ENCODE assay signal across 17 cellular contexts in genomic region chr12:25645421-25645820, GRCh38.
A peak's percentile ranks its signal among the peaks of the same experiment; 100 is the strongest.
DNase-seq lines count a peak whose midpoint lies in the region; ATAC-seq, FAIRE-seq and TF ChIP-seq lines count a peak whose summit lies in the region.
"Had no signal": no experiment of that assay in that cellular context is flagged by ENCODE, and none has a peak within 500 bp of the region (broad histone marks: within the 10 kb centered on the region; RNA-seq: fewer than 3 reads in every experiment).

No MANE protein-coding gene starts in this region.

- H3K36me3 ChIP-seq in mesenchymal stem cell (ENCODE audit: control insufficient read depth in 1 of 2, insufficient read depth in 2 of 2, low read depth in 1 of 2, low read length in 2 of 2), result no peaks in the 10 kb centered on the region
- H3K36me3 ChIP-seq: HAP-1 had no signal

- H3K14ac ChIP-seq in mesenchymal stem cell (ENCODE audit: low read length in 2 of 2), result no peak overlapping the region

- no peak overlapping the region for H3K4ac ChIP-seq in mesenchymal stem cell (ENCODE audit: low read depth in 1 of 2, low read length in 2 of 2)

- H3K18ac ChIP-seq in mesenchymal stem cell (ENCODE audit: low read depth in 1 of 2, low read length in 2 of 2), result no peak overlapping the region

- no peak overlapping the region for H2AK5ac ChIP-seq in mesenchymal stem cell (ENCODE audit: low read length, severe bottlenecking)

- no peak overlapping the region for H4K91ac ChIP-seq in mesenchymal stem cell (ENCODE audit: low read length)

- intact Hi-C loops in left colon (cut with DNase I, micrococcal nuclease), result no loop called here

- peaks cover 3% of the 10 kb centered on the region for H3K27me3 Mint-ChIP-seq in brain
- H3K27me3 Mint-ChIP-seq: B cell; CD4-positive, CD25-positive, alpha-beta regulatory T cell; CD8-positive, alpha-beta memory T cell; IgD-negative memory B cell had no signal

- H3K4me3 Mint-ChIP-seq in brain, result no peak overlapping the region
- H3K4me3 Mint-ChIP-seq: B cell; CD4-positive, CD25-positive, alpha-beta regulatory T cell; CD8-positive, alpha-beta memory T cell; IgD-negative memory B cell had no signal

- H2BK120ac ChIP-seq in mesenchymal stem cell (ENCODE audit: low read depth, low read length), result no peak overlapping the region

- H3K9me3 Mint-ChIP-seq in brain, result no peaks in the 10 kb centered on the region
- H3K9me3 Mint-ChIP-seq: CD8-positive, alpha-beta memory T cell; IgD-negative memory B cell had no signal

- peak overlapping the region; percentile 74 for H3K9ac ChIP-seq in mesenchymal stem cell (ENCODE audit: low read length)
- H3K9ac ChIP-seq: GM23248 had no signal

- WGBS in mesenchymal stem cell, result 91% methylated on average over 4 of the region's 4 CpGs

- H3K27ac ChIP-seq in mesenchymal stem cell (ENCODE audit: low read length, poor library complexity, severe bottlenecking), result no peak overlapping the region
- H3K27ac ChIP-seq: GM23248 had no signal

- TF ChIP-seq CTCF in brain (conservative IDR thresholded peaks at IDR 0.05), result no peak

- H3K36me3 Mint-ChIP-seq in brain, result no peaks in the 10 kb centered on the region
- H3K36me3 Mint-ChIP-seq: CD4-positive, CD25-positive, alpha-beta regulatory T cell; CD8-positive, alpha-beta memory T cell; IgD-negative memory B cell had no signal

- no peak overlapping the region for H2BK5ac ChIP-seq in mesenchymal stem cell (ENCODE audit: low read depth, low read length, poor library complexity, severe bottlenecking)

- no peak overlapping the region for H4K8ac ChIP-seq in mesenchymal stem cell (ENCODE audit: low read length)

- no peak overlapping the region for H3K4me3 ChIP-seq in mesenchymal stem cell (ENCODE audit: insufficient read depth in 1 of 2, low read depth in 1 of 2, low read length in 2 of 2)
- H3K4me3 ChIP-seq: GM23248, HAP-1 had no signal

- H3K79me1 ChIP-seq in mesenchymal stem cell (replicated peaks; ENCODE audit: low read length, poor library complexity, severe bottlenecking), result no peaks in the 10 kb centered on the region

- no peak overlapping the region for H2AFZ ChIP-seq in mesenchymal stem cell (ENCODE audit: low read depth, low read length)
- H2AFZ ChIP-seq: GM23248 had no signal

- FAIRE-seq in HTR-8/SVneo (lab: Jason Lieb, UNC), result peak; percentile 60
- FAIRE-seq: GM12892, GM18507 had no signal

- peak overlapping the region in 3 of 5 experiments; percentile 37 to 66 (median 51) for H3K27ac Mint-ChIP-seq in brain
- H3K27ac Mint-ChIP-seq: B cell; CD8-positive, alpha-beta memory T cell; IgD-negative memory B cell had no signal

- DNase-seq in HTR-8/SVneo (ENCODE audit: insufficient read length, low spot score), result no peak
- DNase-seq in mesenchymal stem cell, result no peak
- no peak for DNase-seq in DMS79 treated with DMSO at 0.1 percent for 48 hours (lab: John Stamatoyannopoulos, UW)
- DNase-seq in left colon, result no peak
- DNase-seq in DMS 273 (lab: John Stamatoyannopoulos, UW; ENCODE audit: unreplicated experiment), result no peak
- DNase-seq: C1 segment of cervical spinal cord; CD4-positive, CD25-positive, alpha-beta regulatory T cell; CD8-positive, alpha-beta memory T cell; COR-L47; GDM1 had no signal

- ATAC-seq in left colon, result no peak

- H3K27me3 ChIP-seq in mesenchymal stem cell (ENCODE audit: control insufficient read depth in 1 of 2, insufficient read depth in 1 of 2, low read length in 2 of 2), result no peaks in the 10 kb centered on the region

- no peak overlapping the region for H2BK15ac ChIP-seq in mesenchymal stem cell (ENCODE audit: low read depth, poor library complexity, severe bottlenecking)

- peaks cover 3% of the 10 kb centered on the region for H3K4me1 ChIP-seq in mesenchymal stem cell (ENCODE audit: control insufficient read depth, insufficient read depth, low read depth, low read length)
- H3K4me1 ChIP-seq: HAP-1 had no signal

- no peak overlapping the region for H3K4me2 ChIP-seq in mesenchymal stem cell (ENCODE audit: low read length, poor library complexity, severe bottlenecking)

- H2BK12ac ChIP-seq in mesenchymal stem cell (ENCODE audit: low read length in 2 of 2), result no peak overlapping the region

- no peak overlapping the region for H3K23ac ChIP-seq in mesenchymal stem cell (ENCODE audit: low read length in 2 of 2)

- no peaks in the 10 kb centered on the region for H3K9me3 ChIP-seq in mesenchymal stem cell (ENCODE audit: control insufficient read depth, low read length)
- H3K9me3 ChIP-seq: HAP-1 had no signal

- H3K4me1 Mint-ChIP-seq in brain, result peaks cover 23% of the 10 kb centered on the region
- H3K4me1 Mint-ChIP-seq: B cell; CD4-positive, CD25-positive, alpha-beta regulatory T cell; CD8-positive, alpha-beta memory T cell; IgD-negative memory B cell had no signal
